Comparison of ENCODE assay signal across 1 cellular context in the genomic region with DNA sequence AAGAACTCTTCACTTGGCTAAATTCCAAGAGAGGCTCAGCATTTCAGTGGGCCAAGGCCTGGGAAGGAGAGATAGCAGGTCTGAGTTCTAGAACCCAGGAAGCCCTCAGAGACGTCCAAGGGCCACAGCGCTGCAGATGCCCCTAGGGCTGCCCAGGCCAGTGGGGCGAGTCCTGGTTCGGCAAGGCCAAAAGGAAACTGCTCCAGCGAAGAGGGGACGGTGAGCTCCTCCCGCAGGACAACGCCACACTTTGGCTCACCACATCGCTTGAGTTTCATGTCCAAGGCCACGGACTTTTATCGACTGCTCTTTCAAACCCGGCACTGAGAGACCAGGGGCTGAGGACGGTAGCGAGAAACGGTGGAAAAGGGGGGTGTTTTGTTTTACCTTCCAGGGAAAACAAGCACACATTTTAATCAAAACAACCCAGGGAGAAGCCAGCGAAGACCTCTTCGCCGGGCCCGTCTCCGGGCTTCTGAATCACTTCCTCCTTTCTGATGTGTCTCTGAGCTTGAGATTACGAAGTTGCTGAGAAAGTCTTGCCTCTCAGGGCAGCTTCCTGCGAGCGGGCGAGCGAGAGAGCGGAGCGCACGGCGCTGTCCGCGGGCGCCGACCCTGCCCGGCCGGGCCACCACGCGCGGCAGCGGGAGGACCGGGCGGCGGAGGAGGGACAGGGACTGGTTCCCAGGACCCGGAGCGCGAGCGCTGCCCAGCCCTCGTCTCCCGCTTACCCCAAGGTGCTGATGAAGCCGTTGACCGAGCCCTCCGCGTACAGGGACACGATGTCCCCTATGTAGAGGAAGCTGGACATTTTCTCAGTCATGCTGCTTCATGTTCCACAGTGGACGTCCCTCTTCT.
A peak's percentile ranks its signal among the peaks of the same experiment; 100 is the strongest.
TF ChIP-seq lines count a peak whose summit lies in the region.

No MANE protein-coding gene starts in this region.

TF ChIP-seq in GM12878, 131 proteins besides CTCF, POLR2A, EP300 and RAD21 (continued from another document):
- TF ChIP-seq, protein P1, sequence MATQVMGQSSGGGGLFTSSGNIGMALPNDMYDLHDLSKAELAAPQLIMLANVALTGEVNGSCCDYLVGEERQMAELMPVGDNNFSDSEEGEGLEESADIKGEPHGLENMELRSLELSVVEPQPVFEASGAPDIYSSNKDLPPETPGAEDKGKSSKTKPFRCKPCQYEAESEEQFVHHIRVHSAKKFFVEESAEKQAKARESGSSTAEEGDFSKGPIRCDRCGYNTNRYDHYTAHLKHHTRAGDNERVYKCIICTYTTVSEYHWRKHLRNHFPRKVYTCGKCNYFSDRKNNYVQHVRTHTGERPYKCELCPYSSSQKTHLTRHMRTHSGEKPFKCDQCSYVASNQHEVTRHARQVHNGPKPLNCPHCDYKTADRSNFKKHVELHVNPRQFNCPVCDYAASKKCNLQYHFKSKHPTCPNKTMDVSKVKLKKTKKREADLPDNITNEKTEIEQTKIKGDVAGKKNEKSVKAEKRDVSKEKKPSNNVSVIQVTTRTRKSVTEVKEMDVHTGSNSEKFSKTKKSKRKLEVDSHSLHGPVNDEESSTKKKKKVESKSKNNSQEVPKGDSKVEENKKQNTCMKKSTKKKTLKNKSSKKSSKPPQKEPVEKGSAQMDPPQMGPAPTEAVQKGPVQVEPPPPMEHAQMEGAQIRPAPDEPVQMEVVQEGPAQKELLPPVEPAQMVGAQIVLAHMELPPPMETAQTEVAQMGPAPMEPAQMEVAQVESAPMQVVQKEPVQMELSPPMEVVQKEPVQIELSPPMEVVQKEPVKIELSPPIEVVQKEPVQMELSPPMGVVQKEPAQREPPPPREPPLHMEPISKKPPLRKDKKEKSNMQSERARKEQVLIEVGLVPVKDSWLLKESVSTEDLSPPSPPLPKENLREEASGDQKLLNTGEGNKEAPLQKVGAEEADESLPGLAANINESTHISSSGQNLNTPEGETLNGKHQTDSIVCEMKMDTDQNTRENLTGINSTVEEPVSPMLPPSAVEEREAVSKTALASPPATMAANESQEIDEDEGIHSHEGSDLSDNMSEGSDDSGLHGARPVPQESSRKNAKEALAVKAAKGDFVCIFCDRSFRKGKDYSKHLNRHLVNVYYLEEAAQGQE (IDR thresholded peaks at IDR 0.05; ENCODE audit: low read depth, low read length), result 0 out of 2 replicates have a peak, but pooled peaks have one; percentile 21
- TF ChIP-seq SMC3 (IDR thresholded peaks at IDR 0.05; ENCODE audit: borderline replicate concordance, low read length), result 0 out of 2 replicates have a peak, but pooled peaks have one; percentile 19
- peak; percentile 64 for TF ChIP-seq SMAD1 (IDR thresholded peaks at IDR 0.05; ENCODE audit: low read depth, partially characterized antibody)
- no peak for TF ChIP-seq CBFB (IDR thresholded peaks at IDR 0.05; ENCODE audit: low read depth)
- 0 out of 2 replicates have a peak, but pooled peaks have one; percentile 30 for TF ChIP-seq IRF4 (IDR thresholded peaks at IDR 0.05; ENCODE audit: low read depth, low read length)
- TF ChIP-seq PAX8 (IDR thresholded peaks at IDR 0.05), result no peak
- TF ChIP-seq WRNIP1 (IDR thresholded peaks at IDR 0.05; ENCODE audit: borderline replicate concordance, low read depth, low read length), result peak; percentile 17; the same call in 1 of the 2 replicates
- 0 out of 4 replicates have a peak, but pooled peaks of 1 of the 2 experiments have one; percentile 15 for TF ChIP-seq SRF (IDR thresholded peaks at IDR 0.05; ENCODE audit: low read depth in 2 of 2, low read length in 2 of 2)
- TF ChIP-seq, protein P2, sequence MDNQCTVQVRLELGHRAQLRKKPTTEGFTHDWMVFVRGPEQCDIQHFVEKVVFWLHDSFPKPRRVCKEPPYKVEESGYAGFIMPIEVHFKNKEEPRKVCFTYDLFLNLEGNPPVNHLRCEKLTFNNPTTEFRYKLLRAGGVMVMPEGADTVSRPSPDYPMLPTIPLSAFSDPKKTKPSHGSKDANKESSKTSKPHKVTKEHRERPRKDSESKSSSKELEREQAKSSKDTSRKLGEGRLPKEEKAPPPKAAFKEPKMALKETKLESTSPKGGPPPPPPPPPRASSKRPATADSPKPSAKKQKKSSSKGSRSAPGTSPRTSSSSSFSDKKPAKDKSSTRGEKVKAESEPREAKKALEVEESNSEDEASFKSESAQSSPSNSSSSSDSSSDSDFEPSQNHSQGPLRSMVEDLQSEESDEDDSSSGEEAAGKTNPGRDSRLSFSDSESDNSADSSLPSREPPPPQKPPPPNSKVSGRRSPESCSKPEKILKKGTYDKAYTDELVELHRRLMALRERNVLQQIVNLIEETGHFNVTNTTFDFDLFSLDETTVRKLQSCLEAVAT (IDR thresholded peaks at IDR 0.05), result peak; percentile 90
- TF ChIP-seq RUNX3 (IDR thresholded peaks at IDR 0.05; ENCODE audit: low read length), result peak; percentile 55
- 0 out of 2 replicates have a peak, but pooled peaks have one; percentile 22 for TF ChIP-seq CREM (IDR thresholded peaks at IDR 0.05; ENCODE audit: low read depth)
- TF ChIP-seq NBN (IDR thresholded peaks at IDR 0.05), result peak; percentile 55; the same call in 1 of the 2 replicates
- 0 out of 2 replicates have a peak, but pooled peaks have one; percentile 30 for TF ChIP-seq FOXM1 (IDR thresholded peaks at IDR 0.05; ENCODE audit: low read depth, low read length)
- TF ChIP-seq ETV6 (conservative IDR thresholded peaks at IDR 0.05 in 1 of 2, IDR thresholded peaks at IDR 0.05 in 1 of 2; ENCODE audit: borderline replicate concordance in 1 of 2, low read depth in 1 of 2), result 0 out of 4 replicates have a peak, but pooled peaks of 1 of the 2 experiments have one; percentile 10
- TF ChIP-seq ZNF24 (IDR thresholded peaks at IDR 0.05), result no peak
- TF ChIP-seq SIN3A (IDR thresholded peaks at IDR 0.05; ENCODE audit: low read depth, low read length), result peak; percentile 77; the same call in 1 of the 2 replicates
- 0 out of 4 replicates have a peak, but pooled peaks of 1 of the 2 experiments have one; percentile 27 for TF ChIP-seq IKZF2 (IDR thresholded peaks at IDR 0.05)
- 0 out of 2 replicates have a peak, but pooled peaks have one; percentile 57 for TF ChIP-seq DPF2 (IDR thresholded peaks at IDR 0.05)
- TF ChIP-seq POLR2AphosphoS5 (IDR thresholded peaks at IDR 0.05; ENCODE audit: low read length), result peak; percentile 85
- TF ChIP-seq, protein P3, sequence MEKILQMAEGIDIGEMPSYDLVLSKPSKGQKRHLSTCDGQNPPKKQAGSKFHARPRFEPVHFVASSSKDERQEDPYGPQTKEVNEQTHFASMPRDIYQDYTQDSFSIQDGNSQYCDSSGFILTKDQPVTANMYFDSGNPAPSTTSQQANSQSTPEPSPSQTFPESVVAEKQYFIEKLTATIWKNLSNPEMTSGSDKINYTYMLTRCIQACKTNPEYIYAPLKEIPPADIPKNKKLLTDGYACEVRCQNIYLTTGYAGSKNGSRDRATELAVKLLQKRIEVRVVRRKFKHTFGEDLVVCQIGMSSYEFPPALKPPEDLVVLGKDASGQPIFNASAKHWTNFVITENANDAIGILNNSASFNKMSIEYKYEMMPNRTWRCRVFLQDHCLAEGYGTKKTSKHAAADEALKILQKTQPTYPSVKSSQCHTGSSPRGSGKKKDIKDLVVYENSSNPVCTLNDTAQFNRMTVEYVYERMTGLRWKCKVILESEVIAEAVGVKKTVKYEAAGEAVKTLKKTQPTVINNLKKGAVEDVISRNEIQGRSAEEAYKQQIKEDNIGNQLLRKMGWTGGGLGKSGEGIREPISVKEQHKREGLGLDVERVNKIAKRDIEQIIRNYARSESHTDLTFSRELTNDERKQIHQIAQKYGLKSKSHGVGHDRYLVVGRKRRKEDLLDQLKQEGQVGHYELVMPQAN (conservative IDR thresholded peaks at IDR 0.05), result peak; percentile 50; the same call in 1 of the 2 replicates
